ENCODE assay signal across 1 cellular context in genomic region chr4:121823505-121824170, GRCh38.
TF ChIP-seq lines count a peak whose summit lies in the region.

Gene CCNA2, minus strand, starts transcription at chr4:121823883. Its CDS starts 255 bp downstream, at chr4:121823628.

TF ChIP-seq in HepG2, 621 proteins besides CTCF, POLR2A, EP300 and RAD21 (continued from another document and continues in another):
- TF ChIP-seq ARID5B (CRISPR knock-in tag; IDR thresholded peaks at IDR 0.05), result peak; percentile 31; the same call in 1 of the 2 replicates
- no peak for TF ChIP-seq MEIS2 (CRISPR knock-in tag; IDR thresholded peaks at IDR 0.05)
- no peak for TF ChIP-seq PCBP1 (IDR thresholded peaks at IDR 0.05; ENCODE audit: borderline replicate concordance, low read depth, low read length)
- TF ChIP-seq POLR2AphosphoS2 (IDR thresholded peaks at IDR 0.05; ENCODE audit: low read depth, low read length), result no peak
- TF ChIP-seq ZNF232 (CRISPR knock-in tag; IDR thresholded peaks at IDR 0.05; ENCODE audit: borderline replicate concordance), result 0 out of 2 replicates have a peak, but pooled peaks have one; percentile 59
- no peak for TF ChIP-seq SRSF4 (IDR thresholded peaks at IDR 0.05; ENCODE audit: low read depth, low read length, poor library complexity, severe bottlenecking)
- 0 out of 2 replicates have a peak, but pooled peaks have one; percentile 42 for TF ChIP-seq ZSCAN31 (CRISPR knock-in tag; IDR thresholded peaks at IDR 0.05; ENCODE audit: low read depth)
- peak in 1 of 2 experiments; percentile 79; a peak in 2 of 4 replicates for TF ChIP-seq ATF4 (CRISPR knock-in tag; IDR thresholded peaks at IDR 0.05)
- no peak for TF ChIP-seq CREBL2 (CRISPR knock-in tag; IDR thresholded peaks at IDR 0.05; ENCODE audit: borderline replicate concordance)
- TF ChIP-seq TBP (CRISPR knock-in tag; IDR thresholded peaks at IDR 0.05), result no peak
- peak; percentile 73; the same call in 1 of the 2 replicates for TF ChIP-seq ZFY (CRISPR knock-in tag; IDR thresholded peaks at IDR 0.05)
- no peak for TF ChIP-seq ZMYM3 (CRISPR knock-in tag; IDR thresholded peaks at IDR 0.05)
- peak; percentile 48; the same call in 1 of the 2 replicates for TF ChIP-seq EED (CRISPR knock-in tag; IDR thresholded peaks at IDR 0.05)
- TF ChIP-seq CSRNP2 (CRISPR knock-in tag; conservative IDR thresholded peaks at IDR 0.05; ENCODE audit: low read depth), result peak; percentile 86; the same call in 1 of the 2 replicates
- TF ChIP-seq RBAK (CRISPR knock-in tag; IDR thresholded peaks at IDR 0.05), result no peak
- no peak for TF ChIP-seq LCORL (IDR thresholded peaks at IDR 0.05)
- 0 out of 2 replicates have a peak, but pooled peaks have one; percentile 4 for TF ChIP-seq LCORL (CRISPR knock-in tag; IDR thresholded peaks at IDR 0.05)
- no peak for TF ChIP-seq ZNF431 (CRISPR knock-in tag; IDR thresholded peaks at IDR 0.05; ENCODE audit: borderline replicate concordance, low read depth)
- no peak for TF ChIP-seq STAT5B (CRISPR knock-in tag; IDR thresholded peaks at IDR 0.05)
- no peak for TF ChIP-seq ZHX1 (CRISPR knock-in tag; IDR thresholded peaks at IDR 0.05; ENCODE audit: low read depth)
- TF ChIP-seq ZBTB4 (CRISPR knock-in tag; IDR thresholded peaks at IDR 0.05; ENCODE audit: borderline replicate concordance), result 0 out of 2 replicates have a peak, but pooled peaks have one; percentile 24
- peak; percentile 62 for TF ChIP-seq MED1 (CRISPR knock-in tag; IDR thresholded peaks at IDR 0.05)
- no peak for TF ChIP-seq ZNF513 (CRISPR knock-in tag; conservative IDR thresholded peaks at IDR 0.05)
- peak; percentile 61 for TF ChIP-seq MNT (IDR thresholded peaks at IDR 0.05)
- peak; percentile 21; the same call in 1 of the 2 replicates for TF ChIP-seq KLF11 (CRISPR knock-in tag; IDR thresholded peaks at IDR 0.05)
- TF ChIP-seq ZNF253 (CRISPR knock-in tag; IDR thresholded peaks at IDR 0.05; ENCODE audit: borderline replicate concordance), result no peak
- no peak; the same call in 1 of the 2 replicates for TF ChIP-seq ZKSCAN1 (IDR thresholded peaks at IDR 0.05; ENCODE audit: low read length)
- TF ChIP-seq ZNF710 (CRISPR knock-in tag; IDR thresholded peaks at IDR 0.05; ENCODE audit: borderline replicate concordance), result no peak
- no peak for TF ChIP-seq NFE2 (CRISPR knock-in tag; IDR thresholded peaks at IDR 0.05)
